In genomic region chr15:85642054-85642692, GRCh38 we compare ENCODE assay signal across 10 cellular contexts.
DNase-seq lines count a peak whose midpoint lies in the region; ATAC-seq and TF ChIP-seq lines count a peak whose summit lies in the region.
"Had no signal": no experiment of that assay in that cellular context is flagged by ENCODE, and none has a peak within 500 bp of the region (broad histone marks: within the 10 kb centered on the region; RNA-seq: fewer than 3 reads in every experiment).

No MANE protein-coding gene starts in this region.

- DNase-seq in thoracic aorta (ENCODE audit: low spot score) (no peak), mucosa of descending colon (no peak), OCI-LY7 (ENCODE audit: low spot score) (no peak), AG20443 (ENCODE audit: low spot score) (no peak)
- DNase-seq: NCI-H1105 treated with DMSO at 0.1 percent for 48 hours, NCI-H510A treated with DMSO at 0.1 percent for 48 hours, SHP77 had no signal

- H3K27ac Mint-ChIP-seq in nephron = peak overlapping the region; percentile 89 to 96 (median 95)

- no peak for TF ChIP-seq POLR2A in gastroesophageal sphincter (IDR thresholded peaks at IDR 0.05)

- H2AFZ ChIP-seq in OCI-LY7 (ENCODE audit: low read length) = no peak overlapping the region

- peak in 1 of 4 experiments; percentile 46 for TF ChIP-seq CTCF in gastroesophageal sphincter (IDR thresholded peaks at IDR 0.05)
- no peak for TF ChIP-seq CTCF in nephron (IDR thresholded peaks at IDR 0.05; ENCODE audit: unreplicated experiment in 3 of 3)
- no peak for TF ChIP-seq CTCF in thoracic aorta (IDR thresholded peaks at IDR 0.05)
- TF ChIP-seq CTCF in mucosa of descending colon (IDR thresholded peaks at IDR 0.05) = no peak
- TF ChIP-seq CTCF in OCI-LY7 (conservative IDR thresholded peaks at IDR 0.05; ENCODE audit: low read length) = no peak

- no TSS peak for BruUV-seq in OCI-LY7 (replicated peaks; lab: Mats Ljungman, UMichigan)

- no peaks in the 10 kb centered on the region for H3K27me3 ChIP-seq in gastroesophageal sphincter
- H3K27me3 ChIP-seq in thoracic aorta (replicated peaks; ENCODE audit: insufficient read depth) = no peaks in the 10 kb centered on the region

- no peaks in the 10 kb centered on the region for H3K9me3 ChIP-seq in gastroesophageal sphincter
- no peaks in the 10 kb centered on the region for H3K9me3 ChIP-seq in thoracic aorta
- H3K9me3 ChIP-seq in mucosa of descending colon = no peaks in the 10 kb centered on the region
- H3K9me3 ChIP-seq in OCI-LY7 (ENCODE audit: low read length) = no peaks in the 10 kb centered on the region

- no peaks in the 10 kb centered on the region for H3K27me3 Mint-ChIP-seq in nephron (ENCODE audit: low read depth)

- H3K4me1 Mint-ChIP-seq in nephron = peaks cover 38% of the 10 kb centered on the region

- H3K4me2 ChIP-seq in OCI-LY7 (ENCODE audit: low read length) = no peak overlapping the region

- no peak for TF ChIP-seq EP300 in gastroesophageal sphincter (IDR thresholded peaks at IDR 0.05)

- peaks cover 0 to 30% of the 10 kb centered on the region in 2 donors for H3K36me3 ChIP-seq in gastroesophageal sphincter
- peaks cover 12% of the 10 kb centered on the region for H3K36me3 ChIP-seq in thoracic aorta
- H3K36me3 ChIP-seq in mucosa of descending colon (ENCODE audit: low read depth) = no peaks in the 10 kb centered on the region
- peaks cover 84% of the 10 kb centered on the region for H3K36me3 ChIP-seq in OCI-LY7 (ENCODE audit: insufficient read depth, low read length)

- WGBS in adipose tissue, 3 donors = 58 to 69% (median 62%) methylated on average over 5 of the region's 5 CpGs
- 8 to 10% methylated on average over 3 to 5 of the region's 5 CpGs for WGBS in gastroesophageal sphincter (ENCODE audit: low coverage in 1 of 2), 2 donors

- H3K9me3 Mint-ChIP-seq in nephron = no peaks in the 10 kb centered on the region

- H4K20me1 ChIP-seq in OCI-LY7 (ENCODE audit: insufficient read depth, low read length) = peaks cover 5% of the 10 kb centered on the region; the same call in 1 of the 2 replicates

- peak overlapping the region; percentile 24 to 34 (median 26) for H3K4me3 Mint-ChIP-seq in nephron

- peaks cover 45% of the 10 kb centered on the region for H3K36me3 Mint-ChIP-seq in nephron (ENCODE audit: low read depth)

- ATAC-seq in gastroesophageal sphincter = no peak
- ATAC-seq in thoracic aorta (ENCODE audit: insufficient number of reproducible peaks, low FRiP score, low read depth) = peak; percentile 10
- ATAC-seq in mucosa of descending colon = no peak

- H3K4me3 ChIP-seq in gastroesophageal sphincter (peak overlapping the region; percentile 31 to 34), thoracic aorta (peak overlapping the region; percentile 62), mucosa of descending colon (no peak overlapping the region), OCI-LY7 (ENCODE audit: low read depth, low read length, poor library complexity, severe bottlenecking) (no peak overlapping the region)

- no peaks in the 10 kb centered on the region for H3K9me2 ChIP-seq in OCI-LY7 (ENCODE audit: insufficient read depth, low read length)

- H3K27ac ChIP-seq in adipose tissue (ENCODE audit: low read depth, low read length) (peak overlapping the region; percentile 90), gastroesophageal sphincter (peak overlapping the region; percentile 82 to 100 (median 90)), thoracic aorta (peak overlapping the region; percentile 64 to 88), OCI-LY7 (ENCODE audit: low read depth, low read length, poor library complexity, severe bottlenecking) (no peak overlapping the region)

- POLR2A ChIA-PET in OCI-LY7 (lab: Charles Lee) = interaction anchor here (0.6 to 1.4 kb wide), 3 partner anchors 18 to 29 kb away, joined by 3 to 6 read pairs (median 4); no protein-coding TSS in a partner anchor

- intact Hi-C loops in mucosa of descending colon (cut with DNase I, micrococcal nuclease) (no loop called here), OCI-LY7 (cut with micrococcal nuclease; ENCODE audit: unreplicated experiment) (no loop called here)

- CTCF ChIA-PET in OCI-LY7 (lab: Charles Lee; ENCODE audit: unreplicated experiment) = interaction anchor here (0.6 kb wide), 1 partner anchor 742 kb away, joined by 3 read pairs; no protein-coding TSS in a partner anchor

- H3K4me1 ChIP-seq in gastroesophageal sphincter = peaks cover 12 to 87% (median 53%) of the 10 kb centered on the region in 3 donors
- H3K4me1 ChIP-seq in thoracic aorta (ENCODE audit: control insufficient read depth in 1 of 2, low read depth in 2 of 2) = peaks cover 25 to 59% of the 10 kb centered on the region in 2 donors
- H3K4me1 ChIP-seq in mucosa of descending colon (ENCODE audit: low read depth) = peaks cover 13% of the 10 kb centered on the region
- peaks cover 2% of the 10 kb centered on the region for H3K4me1 ChIP-seq in OCI-LY7 (ENCODE audit: insufficient read depth, low read length, poor library complexity, severe bottlenecking)

- H3K79me2 ChIP-seq in OCI-LY7 (ENCODE audit: insufficient read depth, low read depth, low read length) = no peaks in the 10 kb centered on the region; the same call in 1 of the 2 replicates

Comparison
In these comparisons a context has a peak if more than half of its experiments do, and no peak if none do; other contexts are left out.
1. H3K4me3 ChIP-seq: peak in gastroesophageal sphincter (2 of 2) and thoracic aorta (single experiment); none in mucosa of descending colon (single experiment) and OCI-LY7 (single experiment).